Comparison of ENCODE assay signal across 9 cellular contexts in genomic region chr14:23468704-23469126, GRCh38. TPM values are rescaled to one million over a fixed set of nuclear protein-coding genes. Genes with fewer than 3 reads are reported as not detected.
DNase-seq lines count a peak whose midpoint lies in the region; TF ChIP-seq lines count a peak whose summit lies in the region.
"Had no signal": no experiment of that assay in that cellular context is flagged by ENCODE, and none has a peak within 500 bp of the region (broad histone marks: within the 10 kb centered on the region; RNA-seq: fewer than 3 reads in every experiment).

No MANE protein-coding gene starts in this region.

- H3K9me3 ChIP-seq in HEK293 (ENCODE audit: control insufficient read depth, insufficient read depth, low read depth, low read length) = no peaks in the 10 kb centered on the region
- H3K9me3 ChIP-seq in iPS-15b (ENCODE audit: control insufficient read depth, insufficient read depth, low read length) = no peaks in the 10 kb centered on the region

- POLR2A ChIA-PET in HEK293 (lab: Yijun Ruan, JAX) = interaction anchor here (1.7 kb wide), 1 partner anchor 147 kb away, joined by 6 read pairs; the partner anchor contains the start of gene PABPN1

- intact Hi-C loops in activated T-helper 2 cell treated with anti-CD3 and anti-CD28 coated beads, Interferon-gamma antibody, Interleukin-2, Interleukin-4, amounts not matched to agents 10 μg/mL and 5 μg/mL and 100 μg/mL, durations not matched to agents 14 hours and 24 hours and 36 hours (cut with micrococcal nuclease) = loop anchor here (1.0 kb wide), 2 partner anchors 87 to 147 kb away; partner anchors contain the start of gene PABPN1

- peak overlapping the region; percentile 84 for H3K9ac ChIP-seq in iPS-15b (ENCODE audit: low read depth, low read length)

- H3K4me3 ChIP-seq in HEK293 (ENCODE audit: low read depth, low read length) = peak overlapping the region; percentile 17
- H3K4me3 ChIP-seq in iPS-15b (ENCODE audit: low read depth, low read length) = peak overlapping the region; percentile 99

- H3K36me3 ChIP-seq in HEK293 (ENCODE audit: control insufficient read depth in 2 of 2, insufficient read depth in 1 of 2, low read length in 2 of 2) (peaks cover 25 to 31% of the 10 kb centered on the region in 2 experiments), iPS-15b (ENCODE audit: control insufficient read depth, insufficient read depth, low read length) (peaks cover 5% of the 10 kb centered on the region)

- H3K27me3 ChIP-seq in iPS-15b (ENCODE audit: control insufficient read depth, insufficient read depth, low read length) = no peaks in the 10 kb centered on the region

- H3K36me3 Mint-ChIP-seq in activated T-helper 2 cell treated with anti-CD3 and anti-CD28 coated beads, Interferon-gamma antibody, Interleukin-2, Interleukin-4, amounts not matched to agents 10 μg/mL and 5 μg/mL and 100 μg/mL, durations not matched to agents 14 hours and 24 hours and 36 hours (ENCODE audit: low read depth) = peaks cover 27% of the 10 kb centered on the region

- H3K4me3 Mint-ChIP-seq in activated T-helper 2 cell treated with anti-CD3 and anti-CD28 coated beads, Interferon-gamma antibody, Interleukin-2, Interleukin-4, amounts not matched to agents 10 μg/mL and 5 μg/mL and 100 μg/mL, durations not matched to agents 14 hours and 24 hours and 36 hours (ENCODE audit: low read depth) = no peak overlapping the region

- no peak for DNase-seq in activated T-helper 2 cell treated with anti-CD3 and anti-CD28 coated beads, Interferon-gamma antibody, Interleukin-2, Interleukin-4, amounts not matched to agents 10 μg/mL and 5 μg/mL and 100 μg/mL, durations not matched to agents 14 hours and 24 hours and 36 hours (ENCODE audit: low spot score)
- no peak for DNase-seq in substantia nigra (lab: John Stamatoyannopoulos, UW)
- DNase-seq in anterior cingulate cortex (lab: John Stamatoyannopoulos, UW) = no peak
- DNase-seq in inferior parietal cortex (ENCODE audit: extremely low spot score) = no peak
- DNase-seq in T-helper 1 cell = no peak
- no peak for DNase-seq in NCI-H524 treated with DMSO at 0.1 percent for 48 hours (lab: John Stamatoyannopoulos, UW)

- CTCF ChIA-PET in HEK293 (lab: Yijun Ruan, JAX) = interaction anchor here (0.6 to 1.6 kb wide), 9 partner anchors 10 to 1654 kb away, joined by 3 to 5 read pairs (median 4); no protein-coding TSS in a partner anchor

- peak overlapping the region; percentile 52 for H3K27ac Mint-ChIP-seq in activated T-helper 2 cell treated with anti-CD3 and anti-CD28 coated beads, Interferon-gamma antibody, Interleukin-2, Interleukin-4, amounts not matched to agents 10 μg/mL and 5 μg/mL and 100 μg/mL, durations not matched to agents 14 hours and 24 hours and 36 hours

- H3K4me1 Mint-ChIP-seq in activated T-helper 2 cell treated with anti-CD3 and anti-CD28 coated beads, Interferon-gamma antibody, Interleukin-2, Interleukin-4, amounts not matched to agents 10 μg/mL and 5 μg/mL and 100 μg/mL, durations not matched to agents 14 hours and 24 hours and 36 hours (ENCODE audit: low read depth) = peaks cover 10% of the 10 kb centered on the region

- no peaks in the 10 kb centered on the region for H3K9me3 Mint-ChIP-seq in activated T-helper 2 cell treated with anti-CD3 and anti-CD28 coated beads, Interferon-gamma antibody, Interleukin-2, Interleukin-4, amounts not matched to agents 10 μg/mL and 5 μg/mL and 100 μg/mL, durations not matched to agents 14 hours and 24 hours and 36 hours

- no peaks in the 10 kb centered on the region for H3K27me3 Mint-ChIP-seq in activated T-helper 2 cell treated with anti-CD3 and anti-CD28 coated beads, Interferon-gamma antibody, Interleukin-2, Interleukin-4, amounts not matched to agents 10 μg/mL and 5 μg/mL and 100 μg/mL, durations not matched to agents 14 hours and 24 hours and 36 hours (ENCODE audit: low read depth)

- H3K4me1 ChIP-seq in HEK293 (ENCODE audit: control insufficient read depth, insufficient read depth, low read length) (peaks cover 4% of the 10 kb centered on the region; the same call in 1 of the 2 replicates), iPS-15b (ENCODE audit: control insufficient read depth, insufficient read depth, low read length) (peaks cover 3% of the 10 kb centered on the region)

- H3K27ac ChIP-seq in HEK293 (ENCODE audit: extremely low read depth, low read depth, low read length) (peak overlapping the region; percentile 20; the same call in 1 of the 2 replicates), substantia nigra (ENCODE audit: low read depth, low read length, poor library complexity, severe bottlenecking) (peak overlapping the region; percentile 93)

- TF ChIP-seq CTCF in HEK293 (tag by site-specific recombination; IDR thresholded peaks at IDR 0.05) = no peak

TF ChIP-seq in HEK293, 187 proteins besides CTCF, POLR2A, EP300 and RAD21:
- no peak for TF ChIP-seq ZNF404 (tag by site-specific recombination; IDR thresholded peaks at IDR 0.05)
- 0 out of 2 replicates have a peak, but pooled peaks have one; percentile 43 for TF ChIP-seq ZNF24 (tag by site-specific recombination; IDR thresholded peaks at IDR 0.05)
- no peak for TF ChIP-seq ZNF629 (tag by site-specific recombination; IDR thresholded peaks at IDR 0.05)
- no peak for TF ChIP-seq ZNF133 (tag by site-specific recombination; IDR thresholded peaks at IDR 0.05)
- no peak for TF ChIP-seq SP7 (tag by site-specific recombination; IDR thresholded peaks at IDR 0.05)
- TF ChIP-seq ZNF146 (tag by site-specific recombination; IDR thresholded peaks at IDR 0.05) = no peak
- TF ChIP-seq, protein P1, sequence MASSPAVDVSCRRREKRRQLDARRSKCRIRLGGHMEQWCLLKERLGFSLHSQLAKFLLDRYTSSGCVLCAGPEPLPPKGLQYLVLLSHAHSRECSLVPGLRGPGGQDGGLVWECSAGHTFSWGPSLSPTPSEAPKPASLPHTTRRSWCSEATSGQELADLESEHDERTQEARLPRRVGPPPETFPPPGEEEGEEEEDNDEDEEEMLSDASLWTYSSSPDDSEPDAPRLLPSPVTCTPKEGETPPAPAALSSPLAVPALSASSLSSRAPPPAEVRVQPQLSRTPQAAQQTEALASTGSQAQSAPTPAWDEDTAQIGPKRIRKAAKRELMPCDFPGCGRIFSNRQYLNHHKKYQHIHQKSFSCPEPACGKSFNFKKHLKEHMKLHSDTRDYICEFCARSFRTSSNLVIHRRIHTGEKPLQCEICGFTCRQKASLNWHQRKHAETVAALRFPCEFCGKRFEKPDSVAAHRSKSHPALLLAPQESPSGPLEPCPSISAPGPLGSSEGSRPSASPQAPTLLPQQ (tag by site-specific recombination; IDR thresholded peaks at IDR 0.05) = 0 out of 2 replicates have a peak, but pooled peaks have one; percentile 11
- no peak for TF ChIP-seq ZBTB8A (tag by site-specific recombination; IDR thresholded peaks at IDR 0.05)
- TF ChIP-seq ZNF768 (tag by site-specific recombination; IDR thresholded peaks at IDR 0.05) = no peak
- no peak for TF ChIP-seq OVOL3 (tag by site-specific recombination; IDR thresholded peaks at IDR 0.05)
- TF ChIP-seq ZNF76 (tag by site-specific recombination; IDR thresholded peaks at IDR 0.05; ENCODE audit: borderline replicate concordance, low read depth) = no peak

RNA-seq across cellular contexts. Expression of gene NGDN, which starts 0.8 kb away (rescaled TPM):
- total RNA-seq in activated T-helper 2 cell treated with anti-CD3 and anti-CD28 coated beads, Interferon-gamma antibody, Interleukin-2, Interleukin-4, amounts not matched to agents 10 μg/mL and 5 μg/mL and 100 μg/mL, durations not matched to agents 14 hours and 24 hours and 36 hours = 65.6 and 65.7 TPM in 2 replicates

RNA-seq across cellular contexts. Expression of gene MYH7, which starts 33.3 kb away (rescaled TPM):
- total RNA-seq in activated T-helper 2 cell treated with anti-CD3 and anti-CD28 coated beads, Interferon-gamma antibody, Interleukin-2, Interleukin-4, amounts not matched to agents 10 μg/mL and 5 μg/mL and 100 μg/mL, durations not matched to agents 14 hours and 24 hours and 36 hours = 0.02 TPM in 1 of 2 replicates, not detected in the other
- total RNA-seq: NCI-H460 had no signal
